1 cellular context compared by ENCODE assay signal in the genomic region with DNA sequence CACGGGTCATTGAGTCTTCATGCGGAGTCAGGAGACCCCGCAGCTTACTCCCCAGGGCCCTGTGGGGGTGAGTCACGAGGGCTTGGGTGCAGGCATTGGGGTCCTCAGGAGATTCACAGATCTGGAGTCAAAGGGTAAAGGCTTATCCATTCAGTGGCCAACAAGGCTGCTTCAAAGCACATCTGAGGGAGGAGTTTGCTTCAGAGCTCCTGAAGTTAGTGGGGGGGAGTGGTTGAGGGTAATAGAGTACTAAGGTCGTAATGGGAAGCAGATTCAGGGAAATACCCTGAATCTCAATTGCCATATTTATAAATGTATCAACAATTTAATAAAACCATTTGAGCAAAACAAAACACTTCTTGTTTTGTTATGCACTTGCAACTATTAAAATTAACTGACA.
TF ChIP-seq lines count a peak whose summit lies in the region.

No MANE protein-coding gene starts in this region.

TF ChIP-seq in GM23338, 12 proteins besides CTCF, POLR2A, EP300 and RAD21:
- TF ChIP-seq REST (IDR thresholded peaks at IDR 0.05; ENCODE audit: unreplicated experiment) (no peak), ZNF331 (CRISPR knock-in tag; IDR thresholded peaks at IDR 0.05; ENCODE audit: low read depth) (no peak), NANOG (IDR thresholded peaks at IDR 0.05; ENCODE audit: borderline replicate concordance) (no peak), POLR2AphosphoS5 (IDR thresholded peaks at IDR 0.05; ENCODE audit: low read depth) (no peak), STAT1 (IDR thresholded peaks at IDR 0.05; ENCODE audit: unreplicated experiment) (no peak), CREB1 (CRISPR knock-in tag; IDR thresholded peaks at IDR 0.05; ENCODE audit: low read depth) (no peak), EZH2phosphoT487 (IDR thresholded peaks at IDR 0.05; ENCODE audit: unreplicated experiment) (no peak), JUNB (IDR thresholded peaks at IDR 0.05; ENCODE audit: unreplicated experiment) (no peak), EZH2 (IDR thresholded peaks at IDR 0.05; ENCODE audit: low read depth, unreplicated experiment) (no peak), ZNF114 (CRISPR knock-in tag; IDR thresholded peaks at IDR 0.05) (no peak)
- TF ChIP-seq, protein P1, sequence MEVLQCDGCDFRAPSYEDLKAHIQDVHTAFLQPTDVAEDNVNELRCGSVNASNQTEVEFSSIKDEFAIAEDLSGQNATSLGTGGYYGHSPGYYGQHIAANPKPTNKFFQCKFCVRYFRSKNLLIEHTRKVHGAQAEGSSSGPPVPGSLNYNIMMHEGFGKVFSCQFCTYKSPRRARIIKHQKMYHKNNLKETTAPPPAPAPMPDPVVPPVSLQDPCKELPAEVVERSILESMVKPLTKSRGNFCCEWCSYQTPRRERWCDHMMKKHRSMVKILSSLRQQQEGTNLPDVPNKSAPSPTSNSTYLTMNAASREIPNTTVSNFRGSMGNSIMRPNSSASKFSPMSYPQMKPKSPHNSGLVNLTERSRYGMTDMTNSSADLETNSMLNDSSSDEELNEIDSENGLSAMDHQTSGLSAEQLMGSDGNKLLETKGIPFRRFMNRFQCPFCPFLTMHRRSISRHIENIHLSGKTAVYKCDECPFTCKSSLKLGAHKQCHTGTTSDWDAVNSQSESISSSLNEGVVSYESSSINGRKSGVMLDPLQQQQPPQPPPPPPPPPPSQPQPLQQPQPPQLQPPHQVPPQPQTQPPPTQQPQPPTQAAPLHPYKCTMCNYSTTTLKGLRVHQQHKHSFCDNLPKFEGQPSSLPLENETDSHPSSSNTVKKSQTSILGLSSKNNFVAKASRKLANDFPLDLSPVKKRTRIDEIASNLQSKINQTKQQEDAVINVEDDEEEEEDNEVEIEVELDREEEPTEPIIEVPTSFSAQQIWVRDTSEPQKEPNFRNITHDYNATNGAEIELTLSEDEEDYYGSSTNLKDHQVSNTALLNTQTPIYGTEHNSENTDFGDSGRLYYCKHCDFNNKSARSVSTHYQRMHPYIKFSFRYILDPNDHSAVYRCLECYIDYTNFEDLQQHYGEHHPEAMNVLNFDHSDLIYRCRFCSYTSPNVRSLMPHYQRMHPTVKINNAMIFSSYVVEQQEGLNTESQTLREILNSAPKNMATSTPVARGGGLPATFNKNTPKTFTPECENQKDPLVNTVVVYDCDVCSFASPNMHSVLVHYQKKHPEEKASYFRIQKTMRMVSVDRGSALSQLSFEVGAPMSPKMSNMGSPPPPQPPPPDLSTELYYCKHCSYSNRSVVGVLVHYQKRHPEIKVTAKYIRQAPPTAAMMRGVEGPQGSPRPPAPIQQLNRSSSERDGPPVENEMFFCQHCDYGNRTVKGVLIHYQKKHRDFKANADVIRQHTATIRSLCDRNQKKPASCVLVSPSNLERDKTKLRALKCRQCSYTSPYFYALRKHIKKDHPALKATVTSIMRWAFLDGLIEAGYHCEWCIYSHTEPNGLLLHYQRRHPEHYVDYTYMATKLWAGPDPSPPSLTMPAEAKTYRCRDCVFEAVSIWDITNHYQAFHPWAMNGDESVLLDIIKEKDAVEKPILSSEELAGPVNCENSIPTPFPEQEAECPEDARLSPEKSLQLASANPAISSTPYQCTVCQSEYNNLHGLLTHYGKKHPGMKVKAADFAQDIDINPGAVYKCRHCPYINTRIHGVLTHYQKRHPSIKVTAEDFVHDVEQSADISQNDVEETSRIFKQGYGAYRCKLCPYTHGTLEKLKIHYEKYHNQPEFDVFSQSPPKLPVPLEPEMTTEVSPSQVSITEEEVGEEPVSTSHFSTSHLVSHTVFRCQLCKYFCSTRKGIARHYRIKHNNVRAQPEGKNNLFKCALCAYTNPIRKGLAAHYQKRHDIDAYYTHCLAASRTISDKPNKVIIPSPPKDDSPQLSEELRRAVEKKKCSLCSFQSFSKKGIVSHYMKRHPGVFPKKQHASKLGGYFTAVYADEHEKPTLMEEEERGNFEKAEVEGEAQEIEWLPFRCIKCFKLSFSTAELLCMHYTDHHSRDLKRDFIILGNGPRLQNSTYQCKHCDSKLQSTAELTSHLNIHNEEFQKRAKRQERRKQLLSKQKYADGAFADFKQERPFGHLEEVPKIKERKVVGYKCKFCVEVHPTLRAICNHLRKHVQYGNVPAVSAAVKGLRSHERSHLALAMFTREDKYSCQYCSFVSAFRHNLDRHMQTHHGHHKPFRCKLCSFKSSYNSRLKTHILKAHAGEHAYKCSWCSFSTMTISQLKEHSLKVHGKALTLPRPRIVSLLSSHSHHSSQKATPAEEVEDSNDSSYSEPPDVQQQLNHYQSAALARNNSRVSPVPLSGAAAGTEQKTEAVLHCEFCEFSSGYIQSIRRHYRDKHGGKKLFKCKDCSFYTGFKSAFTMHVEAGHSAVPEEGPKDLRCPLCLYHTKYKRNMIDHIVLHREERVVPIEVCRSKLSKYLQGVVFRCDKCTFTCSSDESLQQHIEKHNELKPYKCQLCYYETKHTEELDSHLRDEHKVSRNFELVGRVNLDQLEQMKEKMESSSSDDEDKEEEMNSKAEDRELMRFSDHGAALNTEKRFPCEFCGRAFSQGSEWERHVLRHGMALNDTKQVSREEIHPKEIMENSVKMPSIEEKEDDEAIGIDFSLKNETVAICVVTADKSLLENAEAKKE (CRISPR knock-in tag; IDR thresholded peaks at IDR 0.05), result no peak
- TF ChIP-seq, protein P2, sequence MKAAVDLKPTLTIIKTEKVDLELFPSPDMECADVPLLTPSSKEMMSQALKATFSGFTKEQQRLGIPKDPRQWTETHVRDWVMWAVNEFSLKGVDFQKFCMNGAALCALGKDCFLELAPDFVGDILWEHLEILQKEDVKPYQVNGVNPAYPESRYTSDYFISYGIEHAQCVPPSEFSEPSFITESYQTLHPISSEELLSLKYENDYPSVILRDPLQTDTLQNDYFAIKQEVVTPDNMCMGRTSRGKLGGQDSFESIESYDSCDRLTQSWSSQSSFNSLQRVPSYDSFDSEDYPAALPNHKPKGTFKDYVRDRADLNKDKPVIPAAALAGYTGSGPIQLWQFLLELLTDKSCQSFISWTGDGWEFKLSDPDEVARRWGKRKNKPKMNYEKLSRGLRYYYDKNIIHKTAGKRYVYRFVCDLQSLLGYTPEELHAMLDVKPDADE (IDR thresholded peaks at IDR 0.05), result no peak
